ENCODE assay signal across 32 cellular contexts in the genomic region with DNA sequence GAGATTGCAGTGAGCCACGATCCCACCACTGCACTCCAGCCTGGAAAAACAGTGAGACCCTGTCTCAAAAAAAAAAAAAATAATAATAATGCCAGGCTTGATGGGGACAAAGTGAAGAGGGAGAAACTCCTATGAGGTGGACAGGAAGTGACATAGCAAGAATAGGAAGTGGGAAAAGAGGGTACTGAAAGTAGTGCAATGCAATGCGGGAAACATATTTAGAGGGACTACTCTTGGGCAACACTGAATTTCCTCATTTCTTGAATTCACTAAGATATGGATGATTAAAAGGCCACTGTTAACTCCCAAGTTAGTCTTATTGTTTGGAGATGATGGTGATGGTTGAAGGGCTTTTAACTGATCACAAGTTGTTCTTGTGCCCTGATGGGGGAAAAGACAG. TPM values are rescaled to one million over a fixed set of nuclear protein-coding genes. Genes with fewer than 3 reads are reported as not detected.
DNase-seq lines count a peak whose midpoint lies in the region; ATAC-seq and TF ChIP-seq lines count a peak whose summit lies in the region.
"Had no signal": no experiment of that assay in that cellular context is flagged by ENCODE, and none has a peak within 500 bp of the region (broad histone marks: within the 10 kb centered on the region; RNA-seq: fewer than 3 reads in every experiment).

No MANE protein-coding gene starts in this region.

- TF ChIP-seq CTCF in natural killer cell (IDR thresholded peaks at IDR 0.05) = no peak

- peak overlapping the region; percentile 18 for H3K4me3 Mint-ChIP-seq in natural killer cell treated with Interleukin-12 subunit alpha and Interleukin-12 subunit beta and Interleukin-15 and Interleukin-18, amount 100 ng/mL, for 72 hours
- no peak overlapping the region for H3K4me3 Mint-ChIP-seq in natural killer cell
- H3K4me3 Mint-ChIP-seq in activated T-helper 1 cell treated with anti-CD3 and anti-CD28 coated beads, Interleukin-12 subunit alpha, Interleukin-12 subunit beta, Interleukin-2, Interleukin-4 antibody, amounts not matched to agents 30 ng/mL and 10 ng/mL and 1 ng/mL, durations not matched to agents 14 hours and 24 hours and 36 hours = no peak overlapping the region
- H3K4me3 Mint-ChIP-seq in stimulated activated effector memory CD8-positive, alpha-beta T cell treated with anti-CD3 and anti-CD28 coated beads, Interleukin-12 subunit alpha, Interleukin-12 subunit beta, amount 100 ng/mL, for 72 hours = no peak overlapping the region
- H3K4me3 Mint-ChIP-seq: activated T-cell treated with anti-CD3 and anti-CD28 coated beads, Interleukin-2, amount 50 U/mL, for 4 hours; type B pancreatic cell had no signal

- H3K27me3 Mint-ChIP-seq in natural killer cell treated with Interleukin-12 subunit alpha and Interleukin-12 subunit beta and Interleukin-15 and Interleukin-18, amount 100 ng/mL, for 72 hours = peaks cover 0 to 5% of the 10 kb centered on the region in 2 donors
- H3K27me3 Mint-ChIP-seq in natural killer cell (ENCODE audit: low read depth in 2 of 2) = peaks cover under 1 to 7% of the 10 kb centered on the region in 2 donors
- H3K27me3 Mint-ChIP-seq in activated T-helper 1 cell treated with anti-CD3 and anti-CD28 coated beads, Interleukin-12 subunit alpha, Interleukin-12 subunit beta, Interleukin-2, Interleukin-4 antibody, amounts not matched to agents 30 ng/mL and 10 ng/mL and 1 ng/mL, durations not matched to agents 14 hours and 24 hours and 36 hours (ENCODE audit: insufficient read depth) = no peaks in the 10 kb centered on the region
- H3K27me3 Mint-ChIP-seq: activated CD4-positive, alpha-beta T cell treated with anti-CD3 and anti-CD28 coated beads, Interleukin-2, amount 10 ng/mL, durations not matched to agents 24 days and 14 days had no signal

- ATAC-seq in natural killer cell treated with Interleukin-12 subunit alpha and Interleukin-12 subunit beta and Interleukin-15 and Interleukin-18, amount 100 ng/mL, for 72 hours = no peak
- ATAC-seq in natural killer cell (no peak), GM21423 (IDR thresholded peaks at IDR 0.05; ENCODE audit: unreplicated experiment) (no peak), HG02588 (IDR thresholded peaks at IDR 0.05; ENCODE audit: unreplicated experiment) (no peak)
- ATAC-seq in stimulated activated effector memory CD8-positive, alpha-beta T cell treated with anti-CD3 and anti-CD28 coated beads, Interleukin-12 subunit alpha, Interleukin-12 subunit beta, amount 100 ng/mL, for 72 hours = no peak
- ATAC-seq: A549; activated T-cell treated with anti-CD3 and anti-CD28 coated beads, Interleukin-2, amount 50 U/mL, for 4 hours; HepG2; left lobe of liver had no signal

- peaks cover 23 to 25% of the 10 kb centered on the region in 2 donors for H3K4me1 Mint-ChIP-seq in natural killer cell treated with Interleukin-12 subunit alpha and Interleukin-12 subunit beta and Interleukin-15 and Interleukin-18, amount 100 ng/mL, for 72 hours (ENCODE audit: low read depth in 2 of 2)
- no peaks in the 10 kb centered on the region for H3K4me1 Mint-ChIP-seq in natural killer cell
- peaks cover 55% of the 10 kb centered on the region for H3K4me1 Mint-ChIP-seq in activated T-helper 1 cell treated with anti-CD3 and anti-CD28 coated beads, Interleukin-12 subunit alpha, Interleukin-12 subunit beta, Interleukin-2, Interleukin-4 antibody, amounts not matched to agents 30 ng/mL and 10 ng/mL and 1 ng/mL, durations not matched to agents 14 hours and 24 hours and 36 hours (ENCODE audit: low read depth)
- peaks cover 33% of the 10 kb centered on the region for H3K4me1 Mint-ChIP-seq in stimulated activated effector memory CD8-positive, alpha-beta T cell treated with anti-CD3 and anti-CD28 coated beads, Interleukin-12 subunit alpha, Interleukin-12 subunit beta, amount 100 ng/mL, for 72 hours

- no peaks in the 10 kb centered on the region for H3K36me3 Mint-ChIP-seq in natural killer cell treated with Interleukin-12 subunit alpha and Interleukin-12 subunit beta and Interleukin-15 and Interleukin-18, amount 100 ng/mL, for 72 hours
- no peaks in the 10 kb centered on the region for H3K36me3 Mint-ChIP-seq in natural killer cell
- H3K36me3 Mint-ChIP-seq in activated T-helper 1 cell treated with anti-CD3 and anti-CD28 coated beads, Interleukin-12 subunit alpha, Interleukin-12 subunit beta, Interleukin-2, Interleukin-4 antibody, amounts not matched to agents 30 ng/mL and 10 ng/mL and 1 ng/mL, durations not matched to agents 14 hours and 24 hours and 36 hours (ENCODE audit: low read depth) = peaks cover 33% of the 10 kb centered on the region
- peaks cover 5% of the 10 kb centered on the region for H3K36me3 Mint-ChIP-seq in stimulated activated effector memory CD8-positive, alpha-beta T cell treated with anti-CD3 and anti-CD28 coated beads, Interleukin-12 subunit alpha, Interleukin-12 subunit beta, amount 100 ng/mL, for 72 hours
- H3K36me3 Mint-ChIP-seq: type B pancreatic cell had no signal

- intact Hi-C loops in natural killer cell (cut with micrococcal nuclease) = no loop called here
- intact Hi-C loops in activated T-helper 1 cell treated with anti-CD3 and anti-CD28 coated beads, Interleukin-12 subunit alpha, Interleukin-12 subunit beta, Interleukin-2, Interleukin-4 antibody, amounts not matched to agents 30 ng/mL and 10 ng/mL and 1 ng/mL, durations not matched to agents 14 hours and 24 hours and 36 hours (cut with micrococcal nuclease) = no loop called here

- H3K9me3 Mint-ChIP-seq in natural killer cell treated with Interleukin-12 subunit alpha and Interleukin-12 subunit beta and Interleukin-15 and Interleukin-18, amount 100 ng/mL, for 72 hours = no peaks in the 10 kb centered on the region
- no peaks in the 10 kb centered on the region for H3K9me3 Mint-ChIP-seq in natural killer cell
- peaks cover 11% of the 10 kb centered on the region for H3K9me3 Mint-ChIP-seq in activated T-helper 1 cell treated with anti-CD3 and anti-CD28 coated beads, Interleukin-12 subunit alpha, Interleukin-12 subunit beta, Interleukin-2, Interleukin-4 antibody, amounts not matched to agents 30 ng/mL and 10 ng/mL and 1 ng/mL, durations not matched to agents 14 hours and 24 hours and 36 hours
- H3K9me3 Mint-ChIP-seq in stimulated activated effector memory CD8-positive, alpha-beta T cell treated with anti-CD3 and anti-CD28 coated beads, Interleukin-12 subunit alpha, Interleukin-12 subunit beta, amount 100 ng/mL, for 72 hours = no peaks in the 10 kb centered on the region
- H3K9me3 Mint-ChIP-seq: activated T-cell treated with anti-CD3 and anti-CD28 coated beads, Interleukin-2, amount 50 U/mL, for 4 hours; type B pancreatic cell had no signal

- H3K27ac Mint-ChIP-seq in natural killer cell treated with Interleukin-12 subunit alpha and Interleukin-12 subunit beta and Interleukin-15 and Interleukin-18, amount 100 ng/mL, for 72 hours = peak overlapping the region; percentile 32 to 66
- H3K27ac Mint-ChIP-seq in natural killer cell = no peak overlapping the region
- H3K27ac Mint-ChIP-seq in activated T-helper 1 cell treated with anti-CD3 and anti-CD28 coated beads, Interleukin-12 subunit alpha, Interleukin-12 subunit beta, Interleukin-2, Interleukin-4 antibody, amounts not matched to agents 30 ng/mL and 10 ng/mL and 1 ng/mL, durations not matched to agents 14 hours and 24 hours and 36 hours = peak overlapping the region; percentile 67
- peak overlapping the region; percentile 41 for H3K27ac Mint-ChIP-seq in stimulated activated effector memory CD8-positive, alpha-beta T cell treated with anti-CD3 and anti-CD28 coated beads, Interleukin-12 subunit alpha, Interleukin-12 subunit beta, amount 100 ng/mL, for 72 hours
- H3K27ac Mint-ChIP-seq: activated CD4-positive, alpha-beta T cell treated with anti-CD3 and anti-CD28 coated beads, Interleukin-2, amount 10 ng/mL, durations not matched to agents 24 days and 14 days; T-helper 2 cell treated with Interferon-gamma antibody and Interleukin-4, amounts not matched to agents 5 μg/mL and 100 μg/mL, for 36 hours; type B pancreatic cell had no signal

- no peak for DNase-seq in natural killer cell treated with Interleukin-12 subunit alpha and Interleukin-12 subunit beta and Interleukin-15 and Interleukin-18, amount 100 ng/mL, for 72 hours (ENCODE audit: low spot score)
- no peak for DNase-seq in natural killer cell
- DNase-seq in NOMO-1 treated with DMSO at 0.1 percent for 48 hours (lab: John Stamatoyannopoulos, UW; ENCODE audit: unreplicated experiment) = peak; percentile 90
- DNase-seq in activated T-helper 1 cell treated with anti-CD3 and anti-CD28 coated beads, Interleukin-12 subunit alpha, Interleukin-12 subunit beta, Interleukin-2, Interleukin-4 antibody, amounts not matched to agents 30 ng/mL and 10 ng/mL and 1 ng/mL, durations not matched to agents 14 hours and 24 hours and 36 hours (ENCODE audit: low spot score) = no peak
- no peak for DNase-seq in stimulated activated effector memory CD8-positive, alpha-beta T cell treated with anti-CD3 and anti-CD28 coated beads, Interleukin-12 subunit alpha, Interleukin-12 subunit beta, amount 100 ng/mL, for 72 hours (ENCODE audit: low spot score in 2 of 2)
- no peak for DNase-seq in LoVo (ENCODE audit: low spot score)
- DNase-seq: activated CD4-positive, alpha-beta T cell treated with anti-CD3 and anti-CD28 coated beads, Interleukin-2, amount 10 ng/mL, durations not matched to agents 24 days and 14 days; activated naive CD4-positive, alpha-beta T cell treated with Interleukin-2 at 50 U/mL for 16 hours; activated T-cell treated with anti-CD3 and anti-CD28 coated beads, Interleukin-2, amount 50 U/mL, for 4 hours; amniotic stem cell; BE2C; brain microvascular endothelial cell; COR-L47; DMS79; NCI-H1105 treated with DMSO at 0.1 percent for 48 hours; NCI-H2029 treated with DMSO at 0.1 percent for 48 hours; NCI-H2227 treated with DMSO at 0.1 percent for 48 hours; NCI-H69; retina; small intestine; stimulated activated CD4-positive, alpha-beta T cell treated with anti-CD3 and anti-CD28 coated beads, Interleukin-1b, Interleukin-23, amount 100 ng/mL, for 48 hours; WERI-Rb-1 had no signal

RNA-seq across cellular contexts. Expression of a gene that starts 21.6 kb away (rescaled TPM):
- under 1 TPM; 0.62 to 0.92 TPM for total RNA-seq in natural killer cell treated with Interleukin-12 subunit alpha and Interleukin-12 subunit beta and Interleukin-15 and Interleukin-18, amount 100 ng/mL, for 72 hours
- 1 to 10 TPM in 1 of 3 donors, under 1 TPM in 2; 0.07 to 2.6 (median 0.26) TPM for total RNA-seq in natural killer cell
- total RNA-seq in activated T-helper 1 cell treated with anti-CD3 and anti-CD28 coated beads, Interleukin-12 subunit alpha, Interleukin-12 subunit beta, Interleukin-2, Interleukin-4 antibody, amounts not matched to agents 30 ng/mL and 10 ng/mL and 1 ng/mL, durations not matched to agents 14 hours and 24 hours and 36 hours = 1.1 and 1.7 TPM in 2 replicates
- total RNA-seq: glomerular endothelial cell, HepG2, LHCN-M2, osteoblast had no signal

RNA-seq across cellular contexts. Expression of a gene that starts 47.0 kb away (rescaled TPM):
- 100 to 1,000 TPM in 1 of 2 donors, 10 to 100 TPM in 1; 65.7 to 105 TPM for total RNA-seq in natural killer cell treated with Interleukin-12 subunit alpha and Interleukin-12 subunit beta and Interleukin-15 and Interleukin-18, amount 100 ng/mL, for 72 hours
- total RNA-seq in natural killer cell = 10 to 100 TPM; 19.7 to 36.2 (median 30.3) TPM
- total RNA-seq in activated T-helper 1 cell treated with anti-CD3 and anti-CD28 coated beads, Interleukin-12 subunit alpha, Interleukin-12 subunit beta, Interleukin-2, Interleukin-4 antibody, amounts not matched to agents 30 ng/mL and 10 ng/mL and 1 ng/mL, durations not matched to agents 14 hours and 24 hours and 36 hours = 38.1 and 42.2 TPM in 2 replicates
- total RNA-seq: glomerular endothelial cell, HepG2, LHCN-M2, osteoblast had no signal

Comparison
In these comparisons a context has a peak if more than half of its experiments do, and no peak if none do; other contexts are left out.
1. H3K27ac Mint-ChIP-seq: peak in natural killer cell treated with Interleukin-12 subunit alpha and Interleukin-12 subunit beta and Interleukin-15 and Interleukin-18, amount 100 ng/mL, for 72 hours (2 of 2), activated T-helper 1 cell treated with anti-CD3 and anti-CD28 coated beads, Interleukin-12 subunit alpha, Interleukin-12 subunit beta, Interleukin-2, Interleukin-4 antibody, amounts not matched to agents 30 ng/mL and 10 ng/mL and 1 ng/mL, durations not matched to agents 14 hours and 24 hours and 36 hours (single experiment) and stimulated activated effector memory CD8-positive, alpha-beta T cell treated with anti-CD3 and anti-CD28 coated beads, Interleukin-12 subunit alpha, Interleukin-12 subunit beta, amount 100 ng/mL, for 72 hours (single experiment); none in natural killer cell (0 of 2).